15 cellular contexts compared by ENCODE assay signal in the genomic region with DNA sequence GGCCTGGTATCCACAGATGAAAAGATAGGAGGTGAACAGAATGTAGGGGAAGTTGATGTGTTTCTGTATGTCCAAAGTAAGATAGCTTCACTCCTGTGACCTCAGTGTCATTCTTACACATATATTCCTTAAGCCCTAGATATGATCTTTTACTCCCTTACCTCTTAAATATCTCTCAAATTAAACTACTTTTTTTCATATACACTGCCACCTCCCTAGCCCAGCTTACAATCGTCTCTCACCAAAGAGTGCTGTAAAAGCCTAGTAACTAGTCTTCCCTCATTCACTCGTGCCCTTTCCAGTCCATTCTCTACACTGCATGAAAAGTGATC. TPM values are rescaled to one million over a fixed set of nuclear protein-coding genes. Genes with fewer than 3 reads are reported as not detected.
DNase-seq lines count a peak whose midpoint lies in the region; ATAC-seq, FAIRE-seq and TF ChIP-seq lines count a peak whose summit lies in the region.
"Had no signal": no experiment of that assay in that cellular context is flagged by ENCODE, and none has a peak within 500 bp of the region (broad histone marks: within the 10 kb centered on the region; RNA-seq: fewer than 3 reads in every experiment).

No MANE protein-coding gene starts in this region.

- no peak for FAIRE-seq in endothelial cell of umbilical vein (lab: Jason Lieb, UNC)

- no peak overlapping the region for H3K4me3 Mint-ChIP-seq in CD4-positive, alpha-beta T cell
- H3K4me3 Mint-ChIP-seq: CD14-positive monocyte, HFFc6 had no signal

- no peak for DNase-seq in PC-9
- DNase-seq in endothelial cell of umbilical vein (ENCODE audit: low read depth, low spot score) = no peak
- no peak for DNase-seq in thoracic aorta (ENCODE audit: low spot score)
- no peak for DNase-seq in mammary epithelial cell
- no peak for DNase-seq in CD4-positive, alpha-beta T cell
- DNase-seq: NCI-H1436, NCI-H1930, NCI-H226, NCI-H524, NCI-H82 had no signal

- peaks cover 4% of the 10 kb centered on the region; the same call in 1 of the 2 replicates for H3F3A ChIP-seq in PC-9 (ENCODE audit: insufficient read depth, low read depth)

- dilution Hi-C loops in endothelial cell of umbilical vein (cut with MboI; ENCODE audit: extremely low pct_ligation_motif_present, low sequenced_read_pairs) (no loop called here), mammary epithelial cell (cut with HindIII; ENCODE audit: low sequenced_read_pairs) (no loop called here)

- no peak overlapping the region for H2AFZ ChIP-seq in PC-9
- H2AFZ ChIP-seq in endothelial cell of umbilical vein (ENCODE audit: low read depth, low read length) = no peak overlapping the region
- H2AFZ ChIP-seq in mammary epithelial cell (ENCODE audit: low read depth, low read length) = no peak overlapping the region

- ATAC-seq in thoracic aorta (ENCODE audit: insufficient number of reproducible peaks, low FRiP score, low read depth) = no peak
- ATAC-seq in CD4-positive, alpha-beta T cell (ENCODE audit: poor library complexity) = no peak

- H3K27ac Mint-ChIP-seq in CD4-positive, alpha-beta T cell = no peak overlapping the region
- H3K27ac Mint-ChIP-seq: CD14-positive monocyte, HFFc6 had no signal

- WGBS in mammary epithelial cell (ENCODE audit: low coverage, missing lambda C conversion rate) = 91% methylated on average over 2 of the region's 2 CpGs

- no peaks in the 10 kb centered on the region for H3K9me1 ChIP-seq in endothelial cell of umbilical vein (replicated peaks; ENCODE audit: control insufficient read depth, extremely low read depth, insufficient read depth, low read length)

- POLR2A ChIA-PET in PC-9 (lab: Charles Lee; ENCODE audit: unreplicated experiment) = no interaction called here
- POLR2A ChIA-PET in endothelial cell of umbilical vein (lab: Charles Lee) = no interaction called here
- POLR2A ChIA-PET in CD4-positive, alpha-beta T cell (lab: Charles Lee) = no interaction called here

- H3K27me3 ChIP-seq in PC-9 (ENCODE audit: insufficient read depth, low read depth) (no peaks in the 10 kb centered on the region), endothelial cell of umbilical vein (ENCODE audit: control insufficient read depth in 2 of 2, insufficient read depth in 2 of 2, low read length in 2 of 2) (peaks cover 17 to 39% of the 10 kb centered on the region in 2 experiments), thoracic aorta (replicated peaks; ENCODE audit: insufficient read depth) (no peaks in the 10 kb centered on the region), mammary epithelial cell (ENCODE audit: insufficient read depth, low read length) (no peaks in the 10 kb centered on the region)
- no peaks in the 10 kb centered on the region for H3K27me3 ChIP-seq in CD4-positive, alpha-beta T cell (ENCODE audit: control insufficient read depth, insufficient read depth, low read length)
- H3K27me3 ChIP-seq: SJCRH30 had no signal

- no peaks in the 10 kb centered on the region for H3K9me2 ChIP-seq in PC-9 (ENCODE audit: insufficient read depth)

- BruUV-seq in PC-9 (replicated peaks; lab: Mats Ljungman, UMichigan) (no TSS peak), endothelial cell of umbilical vein (replicated peaks; lab: Mats Ljungman, UMichigan) (no TSS peak), mammary epithelial cell (replicated peaks; lab: Mats Ljungman, UMichigan) (no TSS peak)

- H3K4me1 ChIP-seq in PC-9 (replicated peaks; ENCODE audit: insufficient read depth) = peaks cover 15% of the 10 kb centered on the region
- no peaks in the 10 kb centered on the region for H3K4me1 ChIP-seq in endothelial cell of umbilical vein (ENCODE audit: control insufficient read depth, extremely low read depth, insufficient read depth, low read length)
- H3K4me1 ChIP-seq in thoracic aorta (ENCODE audit: control insufficient read depth in 1 of 2, low read depth in 2 of 2) = peaks cover 5 to 14% of the 10 kb centered on the region in 2 donors
- peaks cover 26% of the 10 kb centered on the region for H3K4me1 ChIP-seq in mammary epithelial cell (ENCODE audit: insufficient read depth, low read length)

- H3K4me2 ChIP-seq in PC-9 = peak overlapping the region; percentile 60
- H3K4me2 ChIP-seq in endothelial cell of umbilical vein (ENCODE audit: insufficient read depth, low read length) = no peak overlapping the region
- H3K4me2 ChIP-seq in mammary epithelial cell (ENCODE audit: insufficient read depth, low read depth, low read length) = no peak overlapping the region

- H3K36me3 Mint-ChIP-seq in CD4-positive, alpha-beta T cell (ENCODE audit: low read depth) = no peaks in the 10 kb centered on the region
- H3K36me3 Mint-ChIP-seq: CD14-positive monocyte had no signal

- H3K4me3 ChIP-seq in PC-9 (no peak overlapping the region), endothelial cell of umbilical vein (replicated peaks in 1 of 3; ENCODE audit: insufficient read depth in 1 of 3, low read depth in 1 of 3, low read length in 3 of 3) (no peak overlapping the region), thoracic aorta (no peak overlapping the region), mammary epithelial cell (replicated peaks in 1 of 3; ENCODE audit: insufficient read depth in 1 of 3, low read depth in 2 of 3, low read length in 3 of 3) (no peak overlapping the region)
- H3K4me3 ChIP-seq: SJCRH30 had no signal

- H3K27ac ChIP-seq in PC-9 (no peak overlapping the region), endothelial cell of umbilical vein (ENCODE audit: insufficient read depth, low read depth, low read length) (no peak overlapping the region), thoracic aorta (peak overlapping the region; percentile 3 to 46), mammary epithelial cell (ENCODE audit: insufficient read depth, low read depth, low read length) (no peak overlapping the region)
- no peak overlapping the region for H3K27ac ChIP-seq in CD4-positive, alpha-beta T cell (ENCODE audit: low read depth, low read length)

- TF ChIP-seq POLR2A in endothelial cell of umbilical vein (IDR thresholded peaks at IDR 0.05; ENCODE audit: low read depth, low read length) = no peak

- peaks cover 9% of the 10 kb centered on the region for H3K27me3 Mint-ChIP-seq in CD4-positive, alpha-beta T cell

- H3K4me1 Mint-ChIP-seq in CD4-positive, alpha-beta T cell (ENCODE audit: low read depth) = peaks cover 4% of the 10 kb centered on the region

- H4K20me1 ChIP-seq in PC-9 (ENCODE audit: insufficient read depth) = no peaks in the 10 kb centered on the region
- no peaks in the 10 kb centered on the region for H4K20me1 ChIP-seq in endothelial cell of umbilical vein (replicated peaks; ENCODE audit: control insufficient read depth, extremely low read depth, insufficient read depth, low read length)
- no peaks in the 10 kb centered on the region for H4K20me1 ChIP-seq in mammary epithelial cell (ENCODE audit: insufficient read depth, low read length)

- TF ChIP-seq CTCF in PC-9 (conservative IDR thresholded peaks at IDR 0.05) = no peak
- no peak for TF ChIP-seq CTCF in endothelial cell of umbilical vein (IDR thresholded peaks at IDR 0.05; ENCODE audit: extremely low read depth in 1 of 2, insufficient read depth in 1 of 2, low read depth in 1 of 2, low read length in 2 of 2)
- TF ChIP-seq CTCF in thoracic aorta (IDR thresholded peaks at IDR 0.05) = no peak
- no peak for TF ChIP-seq CTCF in mammary epithelial cell (conservative IDR thresholded peaks at IDR 0.05 in 1 of 2, IDR thresholded peaks at IDR 0.05 in 1 of 2; ENCODE audit: extremely low read depth in 1 of 2, insufficient read depth in 1 of 2, low read depth in 1 of 2, low read length in 2 of 2)
- no peak for TF ChIP-seq CTCF in CD4-positive, alpha-beta T cell (IDR thresholded peaks at IDR 0.05)

- in situ Hi-C loops in mammary epithelial cell (cut with MboI; ENCODE audit: low sequenced_read_pairs in 2 of 2) = no loop called here

- intact Hi-C loops in PC-9 (cut with micrococcal nuclease; ENCODE audit: unreplicated experiment) (no loop called here), endothelial cell of umbilical vein (cut with micrococcal nuclease) (no loop called here), mammary epithelial cell (cut with micrococcal nuclease) (no loop called here)
- intact Hi-C loops in CD4-positive, alpha-beta T cell (cut with DNase I, micrococcal nuclease) = no loop called here

- H3K36me3 ChIP-seq in PC-9 (ENCODE audit: low read depth) = no peaks in the 10 kb centered on the region
- no peaks in the 10 kb centered on the region for H3K36me3 ChIP-seq in endothelial cell of umbilical vein (ENCODE audit: control insufficient read depth in 2 of 2, extremely low read depth in 1 of 2, insufficient read depth in 2 of 2, low read length in 2 of 2)
- H3K36me3 ChIP-seq in thoracic aorta = no peaks in the 10 kb centered on the region
- no peaks in the 10 kb centered on the region for H3K36me3 ChIP-seq in mammary epithelial cell (ENCODE audit: insufficient read depth, low read length)
- H3K36me3 ChIP-seq: SJCRH30 had no signal

- no peaks in the 10 kb centered on the region for H3K9me3 Mint-ChIP-seq in CD4-positive, alpha-beta T cell
- H3K9me3 Mint-ChIP-seq: HFFc6 had no signal

- no peak overlapping the region for H3K9ac ChIP-seq in endothelial cell of umbilical vein (replicated peaks; ENCODE audit: extremely low read depth, insufficient read depth, low read length)
- no peak overlapping the region for H3K9ac ChIP-seq in mammary epithelial cell (ENCODE audit: insufficient read depth, low read length)

- H3K79me2 ChIP-seq in PC-9 (ENCODE audit: low read depth) (no peaks in the 10 kb centered on the region), endothelial cell of umbilical vein (ENCODE audit: control insufficient read depth, insufficient read depth, low read length) (no peaks in the 10 kb centered on the region), mammary epithelial cell (ENCODE audit: insufficient read depth, low read length) (no peaks in the 10 kb centered on the region)

- CTCF ChIA-PET in PC-9 (lab: Charles Lee) = interaction anchor here (0.6 kb wide), 1 partner anchor 169 kb away, joined by 7 read pairs; no protein-coding TSS in a partner anchor
- CTCF ChIA-PET in endothelial cell of umbilical vein (lab: Charles Lee) = interaction anchor here (1.2 to 1.7 kb wide), 4 partner anchors 9 to 128 kb away, joined by 4 to 7 read pairs (median 6); no protein-coding TSS in a partner anchor
- CTCF ChIA-PET in mammary epithelial cell (lab: Charles Lee; ENCODE audit: low non-redundant PET) = no interaction called here
- CTCF ChIA-PET in CD4-positive, alpha-beta T cell (lab: Charles Lee) = interaction anchor here (1.7 kb wide), 1 partner anchor 85 kb away, joined by 3 read pairs; no protein-coding TSS in a partner anchor

- no peaks in the 10 kb centered on the region for H3K9me3 ChIP-seq in PC-9 (ENCODE audit: insufficient read depth, low read depth)
- no peaks in the 10 kb centered on the region for H3K9me3 ChIP-seq in endothelial cell of umbilical vein (replicated peaks; ENCODE audit: control insufficient read depth, insufficient read depth, low read length)
- H3K9me3 ChIP-seq in thoracic aorta = no peaks in the 10 kb centered on the region
- no peaks in the 10 kb centered on the region for H3K9me3 ChIP-seq in mammary epithelial cell (replicated peaks; ENCODE audit: insufficient read depth, low read length)
- H3K9me3 ChIP-seq in CD4-positive, alpha-beta T cell (ENCODE audit: control insufficient read depth, low read length) = no peaks in the 10 kb centered on the region
- H3K9me3 ChIP-seq: SJCRH30 had no signal

RNA-seq across cellular contexts. Expression of a gene that starts 5.3 kb away (rescaled TPM):
- total RNA-seq in PC-9 (2021) (1.5 and 1.6 TPM in 2 replicates), endothelial cell of umbilical vein (not detected in 2 replicates), thoracic aorta (not detected), mammary epithelial cell (not detected)
- polyA plus RNA-seq in endothelial cell of umbilical vein (not detected in 2 replicates), mammary epithelial cell (0.03 TPM)
- not detected in 2 replicates for polyA plus RNA-seq in endothelial cell of umbilical vein (2011; cell fraction: cytosol; rRNA removed)
- not detected in 2 replicates for polyA plus RNA-seq in endothelial cell of umbilical vein (2011; cell fraction: nucleus; rRNA removed)
- polyA plus RNA-seq in endothelial cell of umbilical vein (2012) = not detected in 2 replicates
- polyA minus RNA-seq in endothelial cell of umbilical vein (not detected in 2 replicates), mammary epithelial cell (not detected)
- not detected for polyA minus RNA-seq in endothelial cell of umbilical vein (2011; cell fraction: cytosol; rRNA and poly(A)+ RNA removed)
- not detected in 2 replicates for polyA minus RNA-seq in endothelial cell of umbilical vein (2011; cell fraction: nucleus; rRNA and poly(A)+ RNA removed)
- total RNA-seq in CD4-positive, alpha-beta T cell = not detected
- total RNA-seq: HFFc6, HT-29, M059J had no signal
- polyA plus RNA-seq: CD14-positive monocyte had no signal

RNA-seq across cellular contexts. Expression of a gene that starts 5.5 kb away (rescaled TPM):
- total RNA-seq in PC-9 (2021) = 12.7 and 15.6 TPM in 2 replicates
- 35.7 and 39.5 TPM in 2 replicates for total RNA-seq in endothelial cell of umbilical vein
- 18.1 and 20.0 TPM in 2 replicates for polyA plus RNA-seq in endothelial cell of umbilical vein
- polyA plus RNA-seq in endothelial cell of umbilical vein (2011; cell fraction: cytosol; rRNA removed) = 17.5 and 17.8 TPM in 2 replicates
- 39.3 and 45.0 TPM in 2 replicates for polyA plus RNA-seq in endothelial cell of umbilical vein (2011; cell fraction: nucleus; rRNA removed)
- 27.7 and 28.1 TPM in 2 replicates for polyA plus RNA-seq in endothelial cell of umbilical vein (2012)
- 18.5 and 19.2 TPM in 2 replicates for polyA minus RNA-seq in endothelial cell of umbilical vein
- 2.0 TPM for polyA minus RNA-seq in endothelial cell of umbilical vein (2011; cell fraction: cytosol; rRNA and poly(A)+ RNA removed)
- polyA minus RNA-seq in endothelial cell of umbilical vein (2011; cell fraction: nucleus; rRNA and poly(A)+ RNA removed) = 10.0 and 11.0 TPM in 2 replicates
- 10 to 100 TPM; 19.2 to 20.2 TPM for total RNA-seq in thoracic aorta
- total RNA-seq in mammary epithelial cell = 10 to 100 TPM; 12.3 to 27.4 TPM
- 9.2 TPM for polyA plus RNA-seq in mammary epithelial cell
- polyA minus RNA-seq in mammary epithelial cell = 15.9 TPM
- 1 to 10 TPM; 7.7 to 8.5 TPM for total RNA-seq in CD4-positive, alpha-beta T cell

RNA-seq across cellular contexts. Expression of a gene that starts 58.9 kb away (rescaled TPM):
- total RNA-seq in PC-9 (2021) = not detected in 2 replicates
- not detected in 2 replicates for total RNA-seq in endothelial cell of umbilical vein
- polyA plus RNA-seq in endothelial cell of umbilical vein = 0.10 and 0.11 TPM in 2 replicates
- 0.06 TPM in 1 of 2 replicates, not detected in the other for polyA plus RNA-seq in endothelial cell of umbilical vein (2011; cell fraction: cytosol; rRNA removed)
- polyA plus RNA-seq in endothelial cell of umbilical vein (2011; cell fraction: nucleus; rRNA removed) = not detected in 2 replicates
- polyA plus RNA-seq in endothelial cell of umbilical vein (2012) = 0.21 TPM in 1 of 2 replicates, not detected in the other
- polyA minus RNA-seq in endothelial cell of umbilical vein = 0.34 TPM in 1 of 2 replicates, not detected in the other
- not detected for polyA minus RNA-seq in endothelial cell of umbilical vein (2011; cell fraction: cytosol; rRNA and poly(A)+ RNA removed)
- polyA minus RNA-seq in endothelial cell of umbilical vein (2011; cell fraction: nucleus; rRNA and poly(A)+ RNA removed) = not detected in 2 replicates
- total RNA-seq in thoracic aorta = not detected
- under 1 TPM in 1 of 2 donors, not detected in 1; 0.28 TPM for total RNA-seq in mammary epithelial cell
- polyA plus RNA-seq in mammary epithelial cell = 0.44 TPM
- not detected for polyA minus RNA-seq in mammary epithelial cell
- total RNA-seq in CD4-positive, alpha-beta T cell = under 1 TPM in 1 of 2 experiments, not detected in 1; 0.45 TPM
- total RNA-seq: SJCRH30 had no signal

Comparison
In these comparisons a context has a peak if more than half of its experiments do, and no peak if none do; other contexts are left out.
1. H3K27ac ChIP-seq: peak in thoracic aorta (2 of 2); none in PC-9 (single experiment), endothelial cell of umbilical vein (single experiment), mammary epithelial cell (single experiment) and CD4-positive, alpha-beta T cell (single experiment).